ENCODE assay signal across 27 cellular contexts in genomic region chr4:7223566-7223965, GRCh38. TPM values are rescaled to one million over a fixed set of nuclear protein-coding genes. Genes with fewer than 3 reads are reported as not detected.
"Had no signal": no experiment of that assay in that cellular context is flagged by ENCODE, and none has a peak within 500 bp of the region (broad histone marks: within the 10 kb centered on the region; RNA-seq: fewer than 3 reads in every experiment).

No MANE protein-coding gene starts in this region.

- H3K4me3 ChIP-seq: coronary artery, dorsolateral prefrontal cortex had no signal

- DNase-seq: activated CD4-positive, alpha-beta memory T cell treated with anti-CD3 and anti-CD28 coated beads, Interleukin-2, amount 10 ng/mL, durations not matched to agents 7 days and 5 days; activated CD4-positive, alpha-beta T cell treated with anti-CD3 and anti-CD28 coated beads for 1 hour; activated CD4-positive, alpha-beta T cell treated with anti-CD3 and anti-CD28 coated beads for 4 hours; activated CD4-positive, alpha-beta T cell treated with anti-CD3 and anti-CD28 coated beads, Interleukin-2, amount 10 ng/mL, durations not matched to agents 7 days and 5 days; activated CD4-positive, alpha-beta T cell treated with anti-CD3 and anti-CD28 coated beads, Interleukin-2, amount 50 U/mL, for 4 hours; activated CD8-positive, alpha-beta memory T cell treated with anti-CD3 and anti-CD28 coated beads, Interleukin-2, amount 50 U/mL, for 48 hours; activated effector memory CD4-positive, alpha-beta T cell treated with Interleukin-2 at 50 U/mL for 16 hours; activated gamma-delta T cell treated with Interleukin-2 at 50 U/mL for 16 hours; activated naive CD4-positive, alpha-beta T cell treated with anti-CD3 and anti-CD28 coated beads, Interleukin-2, amount 50 U/mL, for 16 hours; activated naive CD4-positive, alpha-beta T cell treated with Interleukin-2 at 50 U/mL for 16 hours; activated T-cell treated with anti-CD3 and anti-CD28 coated beads, Interleukin-2, amount 50 U/mL, for 4 hours; amniotic stem cell; anterior cingulate cortex; brain microvascular endothelial cell; dorsolateral prefrontal cortex; effector memory CD4-positive, alpha-beta T cell; endodermal cell; foreskin fibroblast; head of caudate nucleus; T-helper 2 cell had no signal

- ATAC-seq: activated T-cell treated with anti-CD3 and anti-CD28 coated beads, Interleukin-2, amount 50 U/mL, for 4 hours; activated T-helper 17 cell treated with anti-CD3 and anti-CD28 coated beads, Interleukin-2, amount 50 U/mL, for 72 hours; esophagus mucosa; WTC11 had no signal

- FAIRE-seq: astrocyte, bronchial epithelial cell, frontal cortex had no signal

- H3K27ac ChIP-seq: brain microvascular endothelial cell, coronary artery, dorsolateral prefrontal cortex had no signal

- H3K27me3 ChIP-seq: brain microvascular endothelial cell, dorsolateral prefrontal cortex had no signal

- H3K36me3 ChIP-seq: brain microvascular endothelial cell had no signal

RNA-seq across cellular contexts. Expression of gene SORCS2, which starts 31.2 kb away (rescaled TPM):
- total RNA-seq: activated CD4-positive, alpha-beta T cell treated with anti-CD3 and anti-CD28 coated beads, Interleukin-2, amount 10 ng/mL, durations not matched to agents 7 days and 5 days had no signal
